Comparison of ENCODE assay signal across 13 cellular contexts in the genomic region with DNA sequence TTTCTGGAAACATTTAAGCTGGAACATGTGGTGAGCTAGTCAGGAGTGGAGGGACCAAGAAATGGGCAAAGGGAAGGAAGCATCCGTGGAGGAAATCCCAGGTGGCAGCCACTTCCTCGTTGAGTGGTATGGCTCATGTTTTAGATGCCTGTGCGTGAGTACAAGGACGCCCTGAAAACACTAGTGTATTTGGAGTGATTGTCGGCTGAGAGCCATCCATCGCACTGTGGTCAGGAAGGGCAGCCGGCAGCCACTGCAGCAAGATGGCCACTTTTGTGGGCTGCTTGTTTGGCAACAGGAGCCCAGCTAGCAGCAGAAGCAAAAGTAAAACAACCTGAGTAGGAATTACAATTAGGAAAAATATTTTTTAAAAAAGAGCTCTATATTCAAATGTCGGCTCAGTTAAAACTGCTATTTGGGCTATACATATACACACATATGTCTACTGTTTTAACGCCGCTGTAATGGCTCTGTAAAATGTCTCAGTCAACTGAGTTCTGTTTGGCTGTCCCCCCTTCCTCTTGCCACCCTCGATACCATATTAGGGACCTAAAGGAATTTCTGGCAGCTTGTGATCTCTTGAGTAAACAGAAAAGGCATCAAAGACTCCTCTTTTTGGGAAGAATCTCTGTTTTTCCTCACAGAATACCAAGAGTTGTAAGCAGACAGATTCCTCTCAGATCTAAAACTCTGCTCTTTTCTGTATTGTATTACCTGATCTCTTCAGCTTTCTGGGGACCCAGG. TPM values are rescaled to one million over a fixed set of nuclear protein-coding genes. Genes with fewer than 3 reads are reported as not detected.
A peak's percentile ranks its signal among the peaks of the same experiment; 100 is the strongest.
DNase-seq lines count a peak whose midpoint lies in the region; ATAC-seq and TF ChIP-seq lines count a peak whose summit lies in the region.
"Had no signal": no experiment of that assay in that cellular context is flagged by ENCODE, and none has a peak within 500 bp of the region (broad histone marks: within the 10 kb centered on the region; RNA-seq: fewer than 3 reads in every experiment).

No MANE protein-coding gene starts in this region.

- peak overlapping the region; percentile 67 to 82 (median 78) for H3K27ac ChIP-seq in sigmoid colon

- H3K4me1 Mint-ChIP-seq in activated CD4-positive, alpha-beta T cell treated with anti-CD3 and anti-CD28 coated beads, Interleukin-2, amount 10 ng/mL, durations not matched to agents 24 days and 14 days, result peaks cover 25% of the 10 kb centered on the region
- H3K4me1 Mint-ChIP-seq in activated B cell treated with CpG ODN at 0.5 μM for 24 hours (peaks cover 66% of the 10 kb centered on the region), immature natural killer cell (peaks cover 74 to 83% of the 10 kb centered on the region in 2 donors)

- intact Hi-C loops in activated CD4-positive, alpha-beta T cell treated with anti-CD3 and anti-CD28 coated beads, Interleukin-2, amount 10 ng/mL, durations not matched to agents 24 days and 14 days (cut with micrococcal nuclease), result loop anchor here (5.0 kb wide), 2 partner anchors 117 to 177 kb away; a partner anchor contains a TSS
- intact Hi-C loops in activated B cell treated with CpG ODN at 0.5 μM for 24 hours (cut with micrococcal nuclease) (loop anchor here (5.0 kb wide), 2 partner anchors 38 to 47 kb away; a partner anchor contains a TSS), sigmoid colon (cut with DNase I) (loop anchor here (5.0 kb wide), 1 partner anchor 38 kb away; a partner anchor contains a TSS)

- no peak overlapping the region for H3K4me3 Mint-ChIP-seq in activated CD4-positive, alpha-beta T cell treated with anti-CD3 and anti-CD28 coated beads, Interleukin-2, amount 10 ng/mL, durations not matched to agents 24 days and 14 days
- H3K4me3 Mint-ChIP-seq in activated B cell treated with CpG ODN at 0.5 μM for 24 hours, result peak overlapping the region; percentile 19
- H3K4me3 Mint-ChIP-seq in immature natural killer cell, result peak overlapping the region; percentile 56 to 70 (median 62)

- POLR2A ChIA-PET in activated B cell treated with CpG ODN at 0.5 μM for 24 hours (lab: Charles Lee), result interaction anchor here (0.8 to 1.5 kb wide), 2 partner anchors 9 to 55 kb away, joined by 4 to 5 read pairs; no protein-coding TSS in a partner anchor

- no peaks in the 10 kb centered on the region for H3K9me3 ChIP-seq in sigmoid colon
- H3K9me3 ChIP-seq: uterus had no signal

- H3K36me3 ChIP-seq in sigmoid colon, result peaks cover 0 to 31% (median 2%) of the 10 kb centered on the region in 4 donors
- H3K36me3 ChIP-seq: uterus had no signal

- TF ChIP-seq EP300 in sigmoid colon (IDR thresholded peaks at IDR 0.05), result no peak

- CTCF ChIA-PET in activated B cell treated with CpG ODN at 0.5 μM for 24 hours (lab: Charles Lee), result interaction anchor here (0.7 to 6.7 kb wide), 4 partner anchors 25 to 336 kb away, joined by 3 to 117 read pairs (median 20); no protein-coding TSS in a partner anchor

- TF ChIP-seq POLR2A in sigmoid colon (IDR thresholded peaks at IDR 0.05), result no peak

- no peaks in the 10 kb centered on the region for H3K27me3 Mint-ChIP-seq in activated CD4-positive, alpha-beta T cell treated with anti-CD3 and anti-CD28 coated beads, Interleukin-2, amount 10 ng/mL, durations not matched to agents 24 days and 14 days
- H3K27me3 Mint-ChIP-seq in activated B cell treated with CpG ODN at 0.5 μM for 24 hours (no peaks in the 10 kb centered on the region), immature natural killer cell (ENCODE audit: low read depth in 3 of 3) (peaks cover 2 to 10% (median 5%) of the 10 kb centered on the region in 3 donors)

- WGBS in sigmoid colon, 2 donors, result 77 to 79% methylated on average over 11 of the region's 11 CpGs

- H3K9me3 Mint-ChIP-seq in activated CD4-positive, alpha-beta T cell treated with anti-CD3 and anti-CD28 coated beads, Interleukin-2, amount 10 ng/mL, durations not matched to agents 24 days and 14 days, result no peaks in the 10 kb centered on the region
- H3K9me3 Mint-ChIP-seq in activated B cell treated with CpG ODN at 0.5 μM for 24 hours (peaks cover 4% of the 10 kb centered on the region), immature natural killer cell (no peaks in the 10 kb centered on the region)

- H3K4me3 ChIP-seq in sigmoid colon (peak overlapping the region in 1 of 4 donors; percentile 9), foreskin fibroblast (ENCODE audit: low read depth in 1 of 2, low read length in 2 of 2) (no peak overlapping the region)
- H3K4me3 ChIP-seq: uterus had no signal

- H3K27ac Mint-ChIP-seq in activated CD4-positive, alpha-beta T cell treated with anti-CD3 and anti-CD28 coated beads, Interleukin-2, amount 10 ng/mL, durations not matched to agents 24 days and 14 days, result peak overlapping the region; percentile 31
- H3K27ac Mint-ChIP-seq in activated B cell treated with CpG ODN at 0.5 μM for 24 hours, result peak overlapping the region; percentile 87
- peak overlapping the region; percentile 84 to 99 (median 95) for H3K27ac Mint-ChIP-seq in immature natural killer cell

- H3K27me3 ChIP-seq in sigmoid colon, result no peaks in the 10 kb centered on the region
- H3K27me3 ChIP-seq: uterus had no signal

- peaks cover 61% of the 10 kb centered on the region for H3K36me3 Mint-ChIP-seq in activated CD4-positive, alpha-beta T cell treated with anti-CD3 and anti-CD28 coated beads, Interleukin-2, amount 10 ng/mL, durations not matched to agents 24 days and 14 days (ENCODE audit: low read depth)
- H3K36me3 Mint-ChIP-seq in activated B cell treated with CpG ODN at 0.5 μM for 24 hours (ENCODE audit: low read depth), result peaks cover 83% of the 10 kb centered on the region
- peaks cover 19 to 31% (median 23%) of the 10 kb centered on the region in 3 donors for H3K36me3 Mint-ChIP-seq in immature natural killer cell

- H3K4me1 ChIP-seq in sigmoid colon, result peaks cover 0 to 52% (median 31%) of the 10 kb centered on the region in 4 donors
- H3K4me1 ChIP-seq: uterus had no signal

- no peak for DNase-seq in activated CD4-positive, alpha-beta T cell treated with anti-CD3 and anti-CD28 coated beads, Interleukin-2, amount 10 ng/mL, durations not matched to agents 24 days and 14 days
- no peak for DNase-seq in activated CD4-positive, alpha-beta T cell treated with anti-CD3 and anti-CD28 coated beads, Interleukin-2, amount 50 U/mL, for 1 hour
- DNase-seq in activated B cell treated with CpG ODN at 0.5 μM for 24 hours (no peak), immature natural killer cell (peak; percentile 73 to 76 (median 73)), sigmoid colon (no peak), D341Med (ENCODE audit: low spot score) (no peak), NCI-H2081 (lab: John Stamatoyannopoulos, UW) (no peak), foreskin fibroblast (no peak)
- DNase-seq: 8988T, cerebellar nuclear complex, GDM1, NCI-H82, uterus had no signal

- no peak for TF ChIP-seq CTCF in activated B cell treated with CpG ODN at 0.5 μM for 24 hours (IDR thresholded peaks at IDR 0.05)
- TF ChIP-seq CTCF in sigmoid colon (IDR thresholded peaks at IDR 0.05), result no peak
- TF ChIP-seq CTCF in foreskin fibroblast (IDR thresholded peaks at IDR 0.05; ENCODE audit: low read depth, low read length), result no peak

- no peak for ATAC-seq in activated B cell treated with CpG ODN at 0.5 μM for 24 hours (ENCODE audit: low read depth)

RNA-seq across cellular contexts. Expression of a gene that starts 39.2 kb away (rescaled TPM):
- 92.7 and 98.8 TPM in 2 replicates for total RNA-seq in activated CD4-positive, alpha-beta T cell treated with anti-CD3 and anti-CD28 coated beads, Interleukin-2, amount 10 ng/mL, durations not matched to agents 24 days and 14 days
- total RNA-seq in activated B cell treated with CpG ODN at 0.5 μM for 24 hours, result 60.3 and 65.2 TPM in 2 replicates
- 10 to 100 TPM; 15.7 to 42.7 (median 39.8) TPM for polyA plus RNA-seq in immature natural killer cell
- total RNA-seq in sigmoid colon, result 10 to 100 TPM; 52.0 to 56.4 (median 53.7) TPM
- polyA plus RNA-seq in sigmoid colon, result 10 to 100 TPM; 34.2 to 38.6 (median 38.6) TPM

Comparison
In these comparisons a context has a peak if more than half of its experiments do, and no peak if none do; other contexts are left out.
1. DNase-seq: peak in immature natural killer cell (3 of 3); none in activated CD4-positive, alpha-beta T cell treated with anti-CD3 and anti-CD28 coated beads, Interleukin-2, amount 10 ng/mL, durations not matched to agents 24 days and 14 days (single experiment), activated CD4-positive, alpha-beta T cell treated with anti-CD3 and anti-CD28 coated beads, Interleukin-2, amount 50 U/mL, for 1 hour (single experiment), activated B cell treated with CpG ODN at 0.5 μM for 24 hours (single experiment), sigmoid colon (single experiment), D341Med (single experiment), NCI-H2081 (0 of 2) and foreskin fibroblast (0 of 2).
2. H3K27ac Mint-ChIP-seq: peak in every context shown above with its lines; median percentile 95 in immature natural killer cell; 87 in activated B cell treated with CpG ODN at 0.5 μM for 24 hours; 31 in activated CD4-positive, alpha-beta T cell treated with anti-CD3 and anti-CD28 coated beads, Interleukin-2, amount 10 ng/mL, durations not matched to agents 24 days and 14 days.